ENCODE assay signal across 10 cellular contexts in genomic region chr4:68077301-68077700, GRCh38. TPM values are rescaled to one million over a fixed set of nuclear protein-coding genes. Genes with fewer than 3 reads are reported as not detected.
"Had no signal": no experiment of that assay in that cellular context is flagged by ENCODE, and none has a peak within 500 bp of the region (broad histone marks: within the 10 kb centered on the region; RNA-seq: fewer than 3 reads in every experiment).

No MANE protein-coding gene starts in this region.

- H3K9me3 Mint-ChIP-seq: GM23338, H9 had no signal

- DNase-seq: H9, HCEC 1CT, IMR-90, KG1 had no signal

- H3K4me3 ChIP-seq: GM23338, K562 had no signal

- H3K27ac Mint-ChIP-seq: GM23338 had no signal

- H3K4me3 Mint-ChIP-seq: GM23338, H9 had no signal

- FAIRE-seq: H1, H54, HTR-8/SVneo, K562 had no signal

- ATAC-seq: GM23338, K562 had no signal

RNA-seq across cellular contexts. Expression of gene TMPRSS11F, which starts 52.4 kb away (rescaled TPM):
- total RNA-seq: GM23338, H1, H9, HT-29, IMR-90 had no signal
- polyA plus RNA-seq: GM23338, H1, IMR-90 had no signal
